ENCODE assay signal across 16 cellular contexts in the genomic region with DNA sequence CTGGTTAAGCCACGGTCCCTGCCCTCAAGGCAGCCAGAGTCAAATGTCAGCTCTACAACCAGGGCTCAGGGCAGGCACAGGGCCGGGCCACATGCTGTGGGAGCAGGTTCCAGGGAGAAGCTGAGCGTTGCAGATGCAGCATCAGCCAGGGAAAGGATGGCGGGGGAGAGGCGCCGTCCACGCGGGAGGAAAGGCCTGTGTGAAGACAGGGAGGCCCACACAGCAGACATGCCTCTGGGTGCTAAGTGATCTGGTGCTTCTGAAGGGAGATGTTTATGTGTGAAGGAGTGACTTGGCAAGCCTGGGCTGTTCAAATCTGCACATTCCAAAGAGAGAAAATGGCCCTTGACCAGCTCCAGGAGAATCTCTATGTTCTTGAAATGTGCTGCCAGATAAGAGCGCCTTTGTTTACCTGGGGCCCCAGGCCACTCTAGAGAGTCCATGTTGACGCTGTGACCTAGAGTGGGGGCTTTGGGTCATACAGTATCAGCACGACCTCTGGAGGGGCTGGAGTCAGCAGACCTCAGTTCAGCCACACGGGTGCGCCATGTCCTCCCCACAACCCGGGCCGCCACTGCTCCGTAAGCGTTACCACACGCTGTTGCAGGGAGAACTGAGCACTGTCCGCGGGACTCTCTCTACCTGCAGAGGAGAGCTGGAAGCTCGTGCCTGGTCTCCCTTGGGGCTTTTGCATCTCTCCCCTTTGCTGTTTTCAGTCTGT. TPM values are rescaled to one million over a fixed set of nuclear protein-coding genes. Genes with fewer than 3 reads are reported as not detected.
DNase-seq lines count a peak whose midpoint lies in the region; TF ChIP-seq lines count a peak whose summit lies in the region.
"Had no signal": no experiment of that assay in that cellular context is flagged by ENCODE, and none has a peak within 500 bp of the region (broad histone marks: within the 10 kb centered on the region; RNA-seq: fewer than 3 reads in every experiment).

No MANE protein-coding gene starts in this region.

- TF ChIP-seq POLR2A in uterus (IDR thresholded peaks at IDR 0.05) = no peak

- no peak overlapping the region for H3K4me3 Mint-ChIP-seq in activated CD4-positive, alpha-beta memory T cell treated with anti-CD3 and anti-CD28 coated beads, Interleukin-2, amount 10 ng/mL, durations not matched to agents 7 days and 5 days

- intact Hi-C loops in cardiac septum (cut with DNase I) = no loop called here
- intact Hi-C loops in uterus (cut with DNase I; ENCODE audit: low total_unique reads) = no loop called here

- H3K27me3 ChIP-seq in cardiac muscle cell = no peaks in the 10 kb centered on the region
- no peaks in the 10 kb centered on the region for H3K27me3 ChIP-seq in uterus
- H3K27me3 ChIP-seq: BE2C had no signal

- CTCF ChIA-PET in activated CD4-positive, alpha-beta memory T cell treated with anti-CD3 and anti-CD28 coated beads, Interleukin-2, amount 10 ng/mL, durations not matched to agents 7 days and 5 days (lab: Charles Lee) = interaction anchor here (1.6 kb wide), 1 partner anchor 223 kb away, joined by 3 read pairs; no protein-coding TSS in a partner anchor

- H3K4me1 ChIP-seq in cardiac muscle cell (ENCODE audit: low read depth) (no peaks in the 10 kb centered on the region), uterus (peaks cover 4 to 7% of the 10 kb centered on the region in 2 donors)
- H3K4me1 ChIP-seq: BE2C, prostate gland had no signal

- H3K4me1 Mint-ChIP-seq in activated CD4-positive, alpha-beta memory T cell treated with anti-CD3 and anti-CD28 coated beads, Interleukin-2, amount 10 ng/mL, durations not matched to agents 7 days and 5 days = peaks cover 43% of the 10 kb centered on the region

- peak overlapping the region; percentile 9 for H3K27ac Mint-ChIP-seq in activated CD4-positive, alpha-beta memory T cell treated with anti-CD3 and anti-CD28 coated beads, Interleukin-2, amount 10 ng/mL, durations not matched to agents 7 days and 5 days

- POLR2A ChIA-PET in activated CD4-positive, alpha-beta memory T cell treated with anti-CD3 and anti-CD28 coated beads, Interleukin-2, amount 10 ng/mL, durations not matched to agents 7 days and 5 days (lab: Charles Lee) = interaction anchor here (0.8 to 2.7 kb wide), 3 partner anchors 15 to 16 kb away, joined by 3 to 23 read pairs (median 4); a partner anchor contains a TSS

- DNase-seq in cardiac muscle cell (ENCODE audit: low read depth in 1 of 2, low spot score in 1 of 2) (no peak), cardiac septum (ENCODE audit: low spot score) (no peak), islet precursor cell (peak; percentile 71), uterus (no peak), T-helper 9 cell (no peak), NCI-H1092 treated with DMSO at 0.1 percent for 48 hours (lab: John Stamatoyannopoulos, UW) (no peak), SHP77 (lab: John Stamatoyannopoulos, UW) (no peak)
- DNase-seq in activated CD4-positive, alpha-beta memory T cell treated with anti-CD3 and anti-CD28 coated beads, Interleukin-2, amount 10 ng/mL, durations not matched to agents 7 days and 5 days = no peak
- DNase-seq: activated effector memory CD4-positive, alpha-beta T cell treated with Interleukin-2 at 50 U/mL for 16 hours; BE2C; left ventricle myocardium superior; NCI-H226; RPMI8226 had no signal

- H3K9me3 Mint-ChIP-seq in activated CD4-positive, alpha-beta memory T cell treated with anti-CD3 and anti-CD28 coated beads, Interleukin-2, amount 10 ng/mL, durations not matched to agents 7 days and 5 days = no peaks in the 10 kb centered on the region

- peak overlapping the region; percentile 78 for H3K27ac ChIP-seq in cardiac muscle cell
- peak overlapping the region; percentile 31 to 41 for H3K27ac ChIP-seq in uterus
- H3K27ac ChIP-seq: prostate gland had no signal

- peaks cover 9% of the 10 kb centered on the region for H3K36me3 ChIP-seq in cardiac muscle cell
- no peaks in the 10 kb centered on the region for H3K36me3 ChIP-seq in uterus
- H3K36me3 ChIP-seq: prostate gland had no signal

- no peak overlapping the region for H3K4me3 ChIP-seq in cardiac muscle cell
- no peak overlapping the region for H3K4me3 ChIP-seq in uterus
- H3K4me3 ChIP-seq: prostate gland, thoracic aorta had no signal

- H3K36me3 Mint-ChIP-seq in activated CD4-positive, alpha-beta memory T cell treated with anti-CD3 and anti-CD28 coated beads, Interleukin-2, amount 10 ng/mL, durations not matched to agents 7 days and 5 days (ENCODE audit: low read depth) = peaks cover 78% of the 10 kb centered on the region

- TF ChIP-seq CTCF in cardiac muscle cell (IDR thresholded peaks at IDR 0.05; ENCODE audit: low read depth, low read length) (no peak), uterus (IDR thresholded peaks at IDR 0.05) (peak in 1 of 4 experiments; percentile 12)

- no peaks in the 10 kb centered on the region for H3K27me3 Mint-ChIP-seq in activated CD4-positive, alpha-beta memory T cell treated with anti-CD3 and anti-CD28 coated beads, Interleukin-2, amount 10 ng/mL, durations not matched to agents 7 days and 5 days

- H3K9me3 ChIP-seq in cardiac muscle cell (ENCODE audit: low read depth) (no peaks in the 10 kb centered on the region), uterus (no peaks in the 10 kb centered on the region)
- H3K9me3 ChIP-seq: BE2C, prostate gland, thoracic aorta had no signal

RNA-seq across cellular contexts. Expression of a gene that starts 15.9 kb away (rescaled TPM):
- total RNA-seq in cardiac muscle cell = 5.9 and 6.8 TPM in 2 replicates
- 4.8 and 6.3 TPM in 2 replicates for polyA plus RNA-seq in cardiac muscle cell
- total RNA-seq in cardiac septum = 10.6 TPM
- 10 to 100 TPM; 19.6 to 20.0 TPM for total RNA-seq in activated CD4-positive, alpha-beta memory T cell treated with anti-CD3 and anti-CD28 coated beads, Interleukin-2, amount 10 ng/mL, durations not matched to agents 7 days and 5 days
- total RNA-seq in uterus = 10 to 100 TPM in 1 of 4 donors, 1 to 10 TPM in 2, not detected in 1; 2.1 to 10.0 (median 3.6) TPM

RNA-seq across cellular contexts. Expression of a gene that starts 16.2 kb away (rescaled TPM):
- total RNA-seq in cardiac muscle cell = 60.6 and 71.3 TPM in 2 replicates
- 43.3 and 63.1 TPM in 2 replicates for polyA plus RNA-seq in cardiac muscle cell
- total RNA-seq in cardiac septum = 26.8 TPM
- 100 to 1,000 TPM; 113 to 114 TPM for total RNA-seq in activated CD4-positive, alpha-beta memory T cell treated with anti-CD3 and anti-CD28 coated beads, Interleukin-2, amount 10 ng/mL, durations not matched to agents 7 days and 5 days
- total RNA-seq in uterus = 10 to 100 TPM; 12.1 to 40.4 (median 24.6) TPM

RNA-seq across cellular contexts. Expression of a gene that starts 16.4 kb away (rescaled TPM):
- 0.63 TPM in 1 of 2 replicates, not detected in the other for total RNA-seq in cardiac muscle cell
- polyA plus RNA-seq in cardiac muscle cell = 0.40 TPM in 1 of 2 replicates, not detected in the other
- total RNA-seq in cardiac septum = 1.2 TPM
- 10 to 100 TPM; 25.7 to 26.4 TPM for total RNA-seq in activated CD4-positive, alpha-beta memory T cell treated with anti-CD3 and anti-CD28 coated beads, Interleukin-2, amount 10 ng/mL, durations not matched to agents 7 days and 5 days
- 1 to 10 TPM in 1 of 4 donors, under 1 TPM in 1, not detected in 2; 0.82 to 1.2 TPM for total RNA-seq in uterus
- total RNA-seq: left ventricle myocardium superior, MCF 10A had no signal

RNA-seq across cellular contexts. Expression of a gene that starts 35.6 kb away (rescaled TPM):
- 25.4 and 26.8 TPM in 2 replicates for total RNA-seq in cardiac muscle cell
- 38.0 and 52.5 TPM in 2 replicates for polyA plus RNA-seq in cardiac muscle cell
- 48.0 TPM for total RNA-seq in cardiac septum
- total RNA-seq in activated CD4-positive, alpha-beta memory T cell treated with anti-CD3 and anti-CD28 coated beads, Interleukin-2, amount 10 ng/mL, durations not matched to agents 7 days and 5 days = 10 to 100 TPM; 42.3 to 47.6 TPM
- total RNA-seq in uterus = 10 to 100 TPM in 3 of 4 donors, 1 to 10 TPM in 1; 9.1 to 44.1 (median 12.5) TPM

RNA-seq across cellular contexts. Expression of a gene that starts 36.0 kb away (rescaled TPM):
- total RNA-seq in cardiac muscle cell = 27.5 and 36.9 TPM in 2 replicates
- polyA plus RNA-seq in cardiac muscle cell = 45.4 and 66.2 TPM in 2 replicates
- total RNA-seq in cardiac septum = 35.8 TPM
- 10 to 100 TPM; 20.2 to 23.0 TPM for total RNA-seq in activated CD4-positive, alpha-beta memory T cell treated with anti-CD3 and anti-CD28 coated beads, Interleukin-2, amount 10 ng/mL, durations not matched to agents 7 days and 5 days
- total RNA-seq in uterus = 10 to 100 TPM in 1 of 4 donors, 1 to 10 TPM in 3; 2.6 to 26.7 (median 5.9) TPM

Comparison
In these comparisons a context has a peak if more than half of its experiments do, and no peak if none do; other contexts are left out.
1. RNA of a gene that starts 16.4 kb away (total RNA-seq): 25.7 to 26.4 TPM in activated CD4-positive, alpha-beta memory T cell treated with anti-CD3 and anti-CD28 coated beads, Interleukin-2, amount 10 ng/mL, durations not matched to agents 7 days and 5 days; 1.2 TPM in cardiac septum (single experiment), 0.82 to 1.2 TPM in uterus and 0.63 TPM in cardiac muscle cell; every median in the first group is over 10 times any median in the second.